ENCODE assay signal across 9 cellular contexts in the genomic region with DNA sequence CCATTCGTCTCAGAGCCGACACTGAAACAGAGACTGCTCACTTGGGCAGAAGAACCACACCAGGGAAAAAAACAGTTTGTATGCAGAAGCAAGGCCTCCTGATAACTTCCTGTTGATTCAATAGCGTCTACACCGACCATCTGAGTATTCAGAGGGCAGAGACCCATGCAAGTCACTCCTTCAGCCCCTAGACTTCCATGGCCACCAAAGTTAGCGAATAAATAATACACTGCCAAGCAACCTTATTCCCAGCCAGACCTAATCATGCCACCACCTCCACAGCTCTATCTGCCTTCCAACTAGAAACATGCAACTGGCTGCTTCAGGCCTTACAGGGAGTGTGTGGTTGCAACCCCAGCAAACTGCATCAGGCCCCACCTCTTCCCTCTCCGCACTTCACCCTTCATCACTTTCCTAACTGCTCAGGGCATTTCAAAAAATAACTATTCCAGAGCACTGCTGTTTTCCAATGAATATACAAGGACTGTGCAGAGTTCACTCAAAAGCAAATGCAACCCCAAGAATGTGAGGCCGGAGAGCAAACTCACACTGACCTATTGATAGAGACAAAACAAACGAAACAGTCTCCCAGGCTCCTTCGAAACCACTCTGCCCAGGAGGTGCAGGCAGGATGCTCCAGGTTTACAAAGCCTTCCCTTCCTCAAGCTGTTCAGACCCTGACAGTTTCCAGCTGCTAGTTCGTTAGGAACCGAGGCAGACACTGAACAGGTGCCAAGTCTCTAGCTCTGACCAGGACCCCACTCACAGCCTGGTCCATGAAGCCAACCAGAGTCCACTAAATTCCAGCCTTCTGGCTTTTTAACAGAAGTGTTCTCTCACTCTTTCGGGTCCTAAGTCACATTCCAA. TPM values are rescaled to one million over a fixed set of nuclear protein-coding genes. Genes with fewer than 3 reads are reported as not detected.
DNase-seq lines count a peak whose midpoint lies in the region; FAIRE-seq and TF ChIP-seq lines count a peak whose summit lies in the region.
"Had no signal": no experiment of that assay in that cellular context is flagged by ENCODE, and none has a peak within 500 bp of the region (broad histone marks: within the 10 kb centered on the region; RNA-seq: fewer than 3 reads in every experiment).

No MANE protein-coding gene starts in this region.

- H3K4me3 Mint-ChIP-seq in activated naive CD8-positive, alpha-beta T cell = peak overlapping the region; percentile 79

- FAIRE-seq in kidney (lab: Jason Lieb, UNC) = no peak

- H3K9me3 ChIP-seq in kidney (ENCODE audit: control insufficient read depth in 1 of 2, low read length in 2 of 2) = no peaks in the 10 kb centered on the region
- H3K9me3 ChIP-seq: tibial artery had no signal

- no peaks in the 10 kb centered on the region for H3K27me3 Mint-ChIP-seq in activated naive CD8-positive, alpha-beta T cell

- POLR2A ChIA-PET in GM10248 (lab: Yijun Ruan, JAX) = interaction anchor here (0.5 kb wide), 1 partner anchor 109 kb away, joined by 4 read pairs; no protein-coding TSS in a partner anchor

- CTCF ChIA-PET in GM10248 (lab: Yijun Ruan, JAX) = interaction anchor here (0.9 to 3.7 kb wide), 4 partner anchors 10 to 49 kb away, joined by 4 to 21 read pairs (median 4); no protein-coding TSS in a partner anchor

- H3K27ac ChIP-seq in kidney (ENCODE audit: low read depth in 2 of 2, low read length in 2 of 2) = no peak overlapping the region

- peak overlapping the region; percentile 20; the same call in 1 of the 2 replicates for H3K4me3 ChIP-seq in AG10803 (ENCODE audit: low read length)
- H3K4me3 ChIP-seq in HFF-Myc (replicated peaks; ENCODE audit: low read depth, low read length) = peak overlapping the region; percentile 21
- peak overlapping the region; percentile 9 to 14 for H3K4me3 ChIP-seq in kidney (ENCODE audit: low read length in 2 of 2)
- H3K4me3 ChIP-seq: tibial artery had no signal

- H3K4me1 Mint-ChIP-seq in activated naive CD8-positive, alpha-beta T cell (ENCODE audit: low read depth) = peaks cover 70% of the 10 kb centered on the region

- intact Hi-C loops in kidney (cut with DNase I) = loop anchor here (10.0 kb wide), 1 partner anchor 65 kb away; no protein-coding TSS in a partner anchor

- DNase-seq in AG10803 (ENCODE audit: low read depth) = no peak
- no peak for DNase-seq in HFF-Myc (ENCODE audit: extremely low read depth, low read depth)
- DNase-seq in kidney = no peak
- no peak for DNase-seq in GM19238 (ENCODE audit: insufficient read length, low spot score)
- no peak for DNase-seq in stimulated activated CD4-positive, alpha-beta T cell treated with anti-CD3 and anti-CD28 coated beads, Interleukin-2, amount 100 ng/mL, for 48 hours
- DNase-seq in NK-92 (lab: John Stamatoyannopoulos, UW; ENCODE audit: unreplicated experiment) = no peak
- DNase-seq in GM10248 (ENCODE audit: extremely low spot score) = no peak

- peak overlapping the region; percentile 96 for H3K27ac Mint-ChIP-seq in activated naive CD8-positive, alpha-beta T cell

- peaks cover 5% of the 10 kb centered on the region for H3K36me3 Mint-ChIP-seq in activated naive CD8-positive, alpha-beta T cell

- TF ChIP-seq CTCF in AG10803 (conservative IDR thresholded peaks at IDR 0.05; ENCODE audit: low read length) (no peak), HFF-Myc (IDR thresholded peaks at IDR 0.05; ENCODE audit: low read depth, low read length, missing control alignments) (no peak), kidney (IDR thresholded peaks at IDR 0.05; ENCODE audit: borderline replicate concordance, extremely low read depth, insufficient read depth) (no peak), GM10248 (IDR thresholded peaks at IDR 0.05; ENCODE audit: control extremely low read depth, extremely low read depth, low read depth, missing control alignments) (no peak)

- H3K9me3 Mint-ChIP-seq in activated naive CD8-positive, alpha-beta T cell (ENCODE audit: low read depth) = no peaks in the 10 kb centered on the region

- no peak overlapping the region for H3K9ac ChIP-seq in kidney (ENCODE audit: low read length in 2 of 2)

- H3K4me1 ChIP-seq in kidney (ENCODE audit: control insufficient read depth in 1 of 2, insufficient read depth in 1 of 2, low read depth in 1 of 2, low read length in 2 of 2) = peaks cover 22 to 51% of the 10 kb centered on the region in 2 donors

- H3K36me3 ChIP-seq in kidney (ENCODE audit: control insufficient read depth in 1 of 2, insufficient read depth in 2 of 2, low read length in 2 of 2) = no peaks in the 10 kb centered on the region
- H3K36me3 ChIP-seq: tibial artery had no signal

RNA-seq across cellular contexts. Expression of gene USP7, which starts 3.6 kb away (rescaled TPM):
- total RNA-seq in kidney = 92.0 TPM
- 26.7 TPM for polyA plus RNA-seq in kidney (ENCODE audit: insufficient read depth, low read depth, low replicate concordance)
